Comparison of ENCODE assay signal across 30 cellular contexts in the genomic region with DNA sequence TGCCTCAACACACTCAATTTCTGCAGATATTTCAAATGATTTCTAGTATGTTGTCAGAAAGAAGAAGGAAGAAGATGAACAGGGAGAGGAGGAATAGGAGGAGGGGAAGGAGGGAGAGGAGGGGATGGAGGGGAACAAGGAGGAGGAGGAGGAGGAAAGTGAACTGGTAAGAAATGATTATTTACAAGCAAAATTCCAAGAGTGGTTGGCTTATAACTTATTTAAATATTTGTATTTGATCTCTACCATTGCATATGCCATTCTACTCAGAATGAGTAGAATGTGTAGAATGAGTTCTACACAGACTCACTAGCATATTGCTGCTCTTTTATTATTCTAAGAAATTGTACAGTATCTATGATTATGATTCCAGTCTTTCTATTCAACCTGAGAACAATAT.
DNase-seq lines count a peak whose midpoint lies in the region; ATAC-seq, FAIRE-seq and TF ChIP-seq lines count a peak whose summit lies in the region.
"Had no signal": no experiment of that assay in that cellular context is flagged by ENCODE, and none has a peak within 500 bp of the region (broad histone marks: within the 10 kb centered on the region; RNA-seq: fewer than 3 reads in every experiment).

No MANE protein-coding gene starts in this region.

- TF ChIP-seq RAD21 in HepG2 (CRISPR knock-in tag; IDR thresholded peaks at IDR 0.05) = no peak
- no peak for TF ChIP-seq RAD21 in K562 (CRISPR knock-in tag; conservative IDR thresholded peaks at IDR 0.05 in 1 of 2, IDR thresholded peaks at IDR 0.05 in 1 of 2)

- TF ChIP-seq POLR2A in HepG2 (IDR thresholded peaks at IDR 0.05; ENCODE audit: insufficient read depth in 1 of 2, low read depth in 2 of 2, low read length in 2 of 2) (no peak), right lobe of liver (IDR thresholded peaks at IDR 0.05) (no peak), K562 (conservative IDR thresholded peaks at IDR 0.05) (no peak)

- POLR2A ChIA-PET in HepG2 (lab: Yijun Ruan, JAX) (no interaction called here), K562 (lab: Yijun Ruan, JAX) (no interaction called here)

- H3K9ac ChIP-seq in HepG2 (ENCODE audit: insufficient read depth, low read depth, low read length) = no peak overlapping the region
- no peak overlapping the region for H3K9ac ChIP-seq in K562 (ENCODE audit: insufficient read depth in 1 of 2, low read depth in 2 of 2, low read length in 2 of 2)
- H3K9ac ChIP-seq: BLaER1; BLaER1 treated with 17β-estradiol and CSF1 and Interleukin-3, amounts not matched to agents 10 nM and 100 nM had no signal

- TF ChIP-seq EP300 in HepG2 (IDR thresholded peaks at IDR 0.05; ENCODE audit: low read depth in 2 of 2, low read length in 2 of 2) (no peak), HepG2 (CRISPR knock-in tag; IDR thresholded peaks at IDR 0.05; ENCODE audit: borderline replicate concordance) (no peak), K562 (IDR thresholded peaks at IDR 0.05; ENCODE audit: low read length) (no peak)

- H3K4me1 ChIP-seq in HepG2 (ENCODE audit: insufficient read depth, low read length) (no peaks in the 10 kb centered on the region), right lobe of liver (no peaks in the 10 kb centered on the region), K562 (replicated peaks in 1 of 2; ENCODE audit: control insufficient read depth in 2 of 2, insufficient read depth in 2 of 2, low read length in 2 of 2) (no peaks in the 10 kb centered on the region)
- H3K4me1 ChIP-seq: A549; BE2C; BLaER1; BLaER1 treated with 17β-estradiol and CSF1 and Interleukin-3, amounts not matched to agents 10 nM and 100 nM; Caco-2 had no signal

- BruUV-seq in HepG2 (replicated peaks; lab: Mats Ljungman, UMichigan) (no TSS peak), K562 (replicated peaks; lab: Mats Ljungman, UMichigan) (no TSS peak)

- no peaks in the 10 kb centered on the region for H4K20me1 ChIP-seq in HepG2 (ENCODE audit: insufficient read depth, low read length)
- H4K20me1 ChIP-seq in K562 (replicated peaks; ENCODE audit: control insufficient read depth, insufficient read depth, low read length) = no peaks in the 10 kb centered on the region
- H4K20me1 ChIP-seq: BLaER1; BLaER1 treated with 17β-estradiol and CSF1 and Interleukin-3, amounts not matched to agents 10 nM and 100 nM had no signal

- H3K9me3 ChIP-seq in HepG2 (ENCODE audit: low read length) (peaks cover 73% of the 10 kb centered on the region), right lobe of liver (no peaks in the 10 kb centered on the region), K562 (replicated peaks; ENCODE audit: control insufficient read depth, insufficient read depth, low read depth, low read length) (no peaks in the 10 kb centered on the region)
- H3K9me3 ChIP-seq: A549; BE2C; BLaER1; BLaER1 treated with 17β-estradiol and CSF1 and Interleukin-3, amounts not matched to agents 10 nM and 100 nM; Caco-2 had no signal

- H3K4me2 ChIP-seq in HepG2 (ENCODE audit: low read depth, low read length) (no peak overlapping the region), K562 (ENCODE audit: insufficient read depth, low read length) (no peak overlapping the region)
- H3K4me2 ChIP-seq: A549; BLaER1; BLaER1 treated with 17β-estradiol and CSF1 and Interleukin-3, amounts not matched to agents 10 nM and 100 nM had no signal

- H3K79me2 ChIP-seq in HepG2 (ENCODE audit: insufficient read depth, low read length) (no peaks in the 10 kb centered on the region), K562 (ENCODE audit: control insufficient read depth, insufficient read depth, low read length) (no peaks in the 10 kb centered on the region)

- intact Hi-C loops in HepG2 (cut with micrococcal nuclease; ENCODE audit: unreplicated experiment) (no loop called here), right lobe of liver (cut with DNase I) (no loop called here), K562 (cut with micrococcal nuclease) (no loop called here)

- H3K9me1 ChIP-seq in K562 (ENCODE audit: control insufficient read depth, insufficient read depth, low read length) = no peaks in the 10 kb centered on the region

- H3K4me3 ChIP-seq in HepG2 (replicated peaks in 1 of 3; ENCODE audit: insufficient read depth in 1 of 3, low read depth in 2 of 3, low read length in 3 of 3) (no peak overlapping the region), right lobe of liver (no peak overlapping the region), K562 (no peak overlapping the region)
- H3K4me3 ChIP-seq: A549; BLaER1; BLaER1 treated with 17β-estradiol and CSF1 and Interleukin-3, amounts not matched to agents 10 nM and 100 nM had no signal

- TF ChIP-seq CTCF in HepG2 (CRISPR knock-in tag; IDR thresholded peaks at IDR 0.05) = no peak
- no peak for TF ChIP-seq CTCF in right lobe of liver (IDR thresholded peaks at IDR 0.05)
- TF ChIP-seq CTCF in K562 (IDR thresholded peaks at IDR 0.05 in 2 of 3, conservative IDR thresholded peaks at IDR 0.05 in 1 of 3; ENCODE audit: insufficient read depth in 2 of 3, low read depth in 1 of 3, low read length in 3 of 3) = no peak

- H3K36me3 ChIP-seq in HepG2 (replicated peaks in 1 of 2; ENCODE audit: control insufficient read depth in 1 of 2, insufficient read depth in 2 of 2, low read length in 2 of 2) (no peaks in the 10 kb centered on the region), right lobe of liver (no peaks in the 10 kb centered on the region), K562 (ENCODE audit: control insufficient read depth, insufficient read depth, low read length) (no peaks in the 10 kb centered on the region)
- H3K36me3 ChIP-seq: BE2C; BLaER1; BLaER1 treated with 17β-estradiol and CSF1 and Interleukin-3, amounts not matched to agents 10 nM and 100 nM had no signal

- H3K27me3 ChIP-seq in HepG2 (ENCODE audit: control insufficient read depth in 1 of 2, insufficient read depth in 2 of 2, low read length in 2 of 2) (no peaks in the 10 kb centered on the region), right lobe of liver (no peaks in the 10 kb centered on the region), K562 (ENCODE audit: control insufficient read depth in 2 of 2, insufficient read depth in 2 of 2, low read length in 2 of 2) (no peaks in the 10 kb centered on the region)
- H3K27me3 ChIP-seq: BE2C; BLaER1; BLaER1 treated with 17β-estradiol and CSF1 and Interleukin-3, amounts not matched to agents 10 nM and 100 nM had no signal

- H3K27ac ChIP-seq in HepG2 (ENCODE audit: extremely low read length, insufficient read depth, low read length) (no peak overlapping the region), right lobe of liver (no peak overlapping the region), K562 (ENCODE audit: extremely low read depth, low read depth, low read length) (no peak overlapping the region)
- H3K27ac ChIP-seq: 22Rv1; A549; BLaER1; BLaER1 treated with 17β-estradiol and CSF1 and Interleukin-3, amounts not matched to agents 10 nM and 100 nM; C4-2B had no signal

- in situ Hi-C loops in HepG2 (cut with HindIII; ENCODE audit: extremely low pct_ligation_motif_present, low pct_unique_long_range_greater_than_20kb) (no loop called here), K562 (cut with MboI) (no loop called here)

- DNase-seq in HepG2 (ENCODE audit: low spot score) = no peak
- DNase-seq in right lobe of liver = no peak
- DNase-seq in K562 (ENCODE audit: extremely low read depth in 1 of 4, low spot score in 3 of 4) = no peak
- DNase-seq in germinal center (ENCODE audit: low spot score) = no peak
- DNase-seq: 8988T; ACHN; AML-193; BE2C; C1 segment of cervical spinal cord; Caco-2; Calu3; CD4-positive, alpha-beta memory T cell; CD4-positive, alpha-beta T cell; CD4-positive, CD25-positive, alpha-beta regulatory T cell; CD8-positive, alpha-beta memory T cell; CD8-positive, alpha-beta T cell; COR-L47; DMS 273 treated with DMSO at 0.1 percent for 48 hours; DMS153; DMS79; DMS79 treated with DMSO at 0.1 percent for 48 hours; DND-41; EL had no signal

- no peak for FAIRE-seq in HepG2 (lab: Jason Lieb, UNC)
- no peak for FAIRE-seq in K562 (lab: Jason Lieb, UNC)
- FAIRE-seq: A204.1, A549, D721Med had no signal

- H2AFZ ChIP-seq in HepG2 (ENCODE audit: low read length) (no peak overlapping the region), K562 (ENCODE audit: low read depth, low read length) (no peak overlapping the region)

- ATAC-seq in HepG2 = no peak
- ATAC-seq in right lobe of liver = no peak
- ATAC-seq in K562 = no peak
- ATAC-seq: A549; CD8-positive, alpha-beta T cell had no signal

- CTCF ChIA-PET in HepG2 (lab: Yijun Ruan, JAX; ENCODE audit: low intra/inter-chr PET ratio, low total read pairs) = no interaction called here
- CTCF ChIA-PET in K562 (lab: Yijun Ruan, JAX; ENCODE audit: low intra/inter-chr PET ratio) = no interaction called here

TF ChIP-seq in HepG2, 621 proteins besides CTCF, POLR2A, EP300 and RAD21:
- TF ChIP-seq ZMYM2 (CRISPR knock-in tag; IDR thresholded peaks at IDR 0.05) (no peak), ZNF720 (CRISPR knock-in tag; IDR thresholded peaks at IDR 0.05) (no peak), HNRNPK (IDR thresholded peaks at IDR 0.05; ENCODE audit: low read depth, low read length, poor library complexity, severe bottlenecking) (peak; percentile 85), ZNF850 (CRISPR knock-in tag; conservative IDR thresholded peaks at IDR 0.05) (no peak)

TF ChIP-seq in K562, 482 proteins besides CTCF, POLR2A, EP300 and RAD21:
- TF ChIP-seq HNRNPK (IDR thresholded peaks at IDR 0.05; ENCODE audit: low read depth, low read length, poor library complexity, severe bottlenecking) (peak; percentile 59), ZFPM2 (CRISPR knock-in tag; IDR thresholded peaks at IDR 0.05) (no peak), ZNF217 (CRISPR knock-in tag; IDR thresholded peaks at IDR 0.05) (no peak), ZNF282 (CRISPR knock-in tag; IDR thresholded peaks at IDR 0.05) (no peak)
- TF ChIP-seq, protein P1, sequence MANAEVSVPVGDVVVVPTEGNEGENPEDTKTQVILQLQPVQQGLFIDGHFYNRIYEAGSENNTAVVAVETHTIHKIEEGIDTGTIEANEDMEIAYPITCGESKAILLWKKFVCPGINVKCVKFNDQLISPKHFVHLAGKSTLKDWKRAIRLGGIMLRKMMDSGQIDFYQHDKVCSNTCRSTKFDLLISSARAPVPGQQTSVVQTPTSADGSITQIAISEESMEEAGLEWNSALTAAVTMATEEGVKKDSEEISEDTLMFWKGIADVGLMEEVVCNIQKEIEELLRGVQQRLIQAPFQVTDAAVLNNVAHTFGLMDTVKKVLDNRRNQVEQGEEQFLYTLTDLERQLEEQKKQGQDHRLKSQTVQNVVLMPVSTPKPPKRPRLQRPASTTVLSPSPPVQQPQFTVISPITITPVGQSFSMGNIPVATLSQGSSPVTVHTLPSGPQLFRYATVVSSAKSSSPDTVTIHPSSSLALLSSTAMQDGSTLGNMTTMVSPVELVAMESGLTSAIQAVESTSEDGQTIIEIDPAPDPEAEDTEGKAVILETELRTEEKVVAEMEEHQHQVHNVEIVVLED (CRISPR knock-in tag; IDR thresholded peaks at IDR 0.05) = no peak

Comparison
In these comparisons a context has a peak if more than half of its experiments do, and no peak if none do; other contexts are left out.
1. Of the 241 proteins assayed by ChIP-seq in both HepG2 and K562: peak only in HepG2: none; only in K562: none; in both: HNRNPK; in neither: 240.